ENCODE assay signal across 10 cellular contexts in genomic region chr11:93248602-93249001, GRCh38. TPM values are rescaled to one million over a fixed set of nuclear protein-coding genes. Genes with fewer than 3 reads are reported as not detected.
A peak's percentile ranks its signal among the peaks of the same experiment; 100 is the strongest.
DNase-seq lines count a peak whose midpoint lies in the region; ATAC-seq and TF ChIP-seq lines count a peak whose summit lies in the region.
"Had no signal": no experiment of that assay in that cellular context is flagged by ENCODE, and none has a peak within 500 bp of the region (broad histone marks: within the 10 kb centered on the region; RNA-seq: fewer than 3 reads in every experiment).

No MANE protein-coding gene starts in this region.

- no peak overlapping the region for H3K23ac ChIP-seq in IMR-90 (ENCODE audit: low read depth, low read length)

- H3K36me3 ChIP-seq in DND-41 (ENCODE audit: insufficient read depth, low read length) (no peaks in the 10 kb centered on the region), IMR-90 (ENCODE audit: control insufficient read depth, insufficient read depth, low read length) (no peaks in the 10 kb centered on the region), right lobe of liver (no peaks in the 10 kb centered on the region)
- H3K36me3 ChIP-seq: lower lobe of right lung had no signal

- H4K5ac ChIP-seq in IMR-90 (ENCODE audit: low read depth, low read length), result no peak overlapping the region

- H3K27ac ChIP-seq in DND-41 (ENCODE audit: low read length) (no peak overlapping the region), IMR-90 (ENCODE audit: insufficient read depth, low read length) (no peak overlapping the region), VCaP (no peak overlapping the region), right lobe of liver (no peak overlapping the region)
- H3K27ac ChIP-seq: lower lobe of right lung had no signal

- CTCF ChIA-PET in IMR-90 (lab: Yijun Ruan, JAX), result interaction anchor here (0.6 to 1.6 kb wide), 3 partner anchors 14 to 423 kb away, joined by 3 to 5 read pairs (median 3); no protein-coding TSS in a partner anchor

- no peaks in the 10 kb centered on the region for H3K9me1 ChIP-seq in IMR-90 (ENCODE audit: insufficient read depth, low read length)

- peak; percentile 37 for TF ChIP-seq CTCF in DND-41 (IDR thresholded peaks at IDR 0.05; ENCODE audit: borderline replicate concordance, extremely low read depth, low read length, poor library complexity, severe bottlenecking)
- TF ChIP-seq CTCF in IMR-90 (conservative IDR thresholded peaks at IDR 0.05; ENCODE audit: low read depth, low read length), result peak; percentile 37
- peak; percentile 46 for TF ChIP-seq CTCF in VCaP (conservative IDR thresholded peaks at IDR 0.05)
- peak in 3 of 4 donors; percentile 29 to 36 (median 32) for TF ChIP-seq CTCF in right lobe of liver (IDR thresholded peaks at IDR 0.05)

- no peak overlapping the region for H2AK5ac ChIP-seq in IMR-90 (ENCODE audit: low read depth, low read length)

- no peak overlapping the region for H2BK120ac ChIP-seq in IMR-90 (ENCODE audit: low read depth, low read length)

- no peak overlapping the region for H4K8ac ChIP-seq in IMR-90 (ENCODE audit: low read depth in 2 of 2, low read length in 2 of 2)

- H2AK9ac ChIP-seq in IMR-90 (replicated peaks; ENCODE audit: low read depth, low read length, poor library complexity), result no peak overlapping the region

- no peak overlapping the region for H2BK20ac ChIP-seq in IMR-90 (ENCODE audit: low read depth, low read length)

- no peak overlapping the region for H3K56ac ChIP-seq in IMR-90 (ENCODE audit: extremely low read depth, insufficient read depth, low read length)

- no peak for TF ChIP-seq RAD21 in IMR-90 (IDR thresholded peaks at IDR 0.05; ENCODE audit: low read length)

- no peaks in the 10 kb centered on the region for H3K79me2 ChIP-seq in DND-41 (ENCODE audit: insufficient read depth, low read length)

- H3K4me2 ChIP-seq in DND-41 (ENCODE audit: insufficient read depth, low read length), result no peak overlapping the region
- no peak overlapping the region for H3K4me2 ChIP-seq in IMR-90 (ENCODE audit: low read depth, low read length)

- H2AFZ ChIP-seq in DND-41 (ENCODE audit: low read depth, low read length) (no peak overlapping the region), IMR-90 (replicated peaks; ENCODE audit: low read length, poor library complexity) (no peak overlapping the region)

- no peaks in the 10 kb centered on the region for H3K79me1 ChIP-seq in IMR-90 (ENCODE audit: low read depth in 1 of 2, low read length in 2 of 2)

- WGBS in IMR-90 (ENCODE audit: extremely low coverage in 2 of 2, insufficient read length in 1 of 2), 2 experiments, result no CpG with 5 or more reads among the region's 1 CpG
- 33% methylated on average over 1 of the region's 1 CpG for WGBS in right lobe of liver (ENCODE audit: insufficient coverage, low coverage, low lambda C conversion rate, missing lambda C conversion rate)

- intact Hi-C loops in IMR-90 (cut with micrococcal nuclease) (no loop called here), right lobe of liver (cut with DNase I) (no loop called here)

- no peak overlapping the region for H3K9ac ChIP-seq in DND-41 (ENCODE audit: low read depth, low read length)
- H3K9ac ChIP-seq in IMR-90 (ENCODE audit: low read depth, low read length), result no peak overlapping the region

- in situ Hi-C loops in IMR-90 (cut with MboI; ENCODE audit: low sequenced_read_pairs), result no loop called here

- H3K4me3 ChIP-seq in DND-41 (ENCODE audit: low read depth in 1 of 2, low read length in 2 of 2), result no peak overlapping the region
- no peak overlapping the region for H3K4me3 ChIP-seq in IMR-90 (ENCODE audit: insufficient read depth, low read depth, low read length)
- H3K4me3 ChIP-seq in right lobe of liver, result no peak overlapping the region
- H3K4me3 ChIP-seq: lower lobe of right lung had no signal

- POLR2A ChIA-PET in IMR-90 (lab: Charles Lee; ENCODE audit: unreplicated experiment), result no interaction called here

- no peak overlapping the region for H3K4ac ChIP-seq in IMR-90 (ENCODE audit: low read depth, low read length)

- H3K4me1 ChIP-seq in DND-41 (ENCODE audit: insufficient read depth, low read length), result no peaks in the 10 kb centered on the region
- no peaks in the 10 kb centered on the region for H3K4me1 ChIP-seq in IMR-90 (ENCODE audit: control insufficient read depth, insufficient read depth, low read length)
- H3K4me1 ChIP-seq in right lobe of liver, result no peaks in the 10 kb centered on the region
- H3K4me1 ChIP-seq: lower lobe of right lung had no signal

- BruUV-seq in IMR-90 (replicated peaks; lab: Mats Ljungman, UMichigan), result no TSS peak

- ATAC-seq in DND-41 (ENCODE audit: insufficient read depth, low read depth), result no peak
- ATAC-seq in IMR-90 (ENCODE audit: low read depth), result no peak; the same call in 1 of the 2 replicates
- peak in 1 of 4 donors; percentile 28 for ATAC-seq in right lobe of liver
- no peak for ATAC-seq in GM18861 (IDR thresholded peaks at IDR 0.05; ENCODE audit: unreplicated experiment)
- no peak for ATAC-seq in HG03571 (IDR thresholded peaks at IDR 0.05; ENCODE audit: unreplicated experiment)
- ATAC-seq in HG02885 (IDR thresholded peaks at IDR 0.05; ENCODE audit: poor library complexity, unreplicated experiment), result no peak
- ATAC-seq: lower lobe of right lung had no signal

- H3K14ac ChIP-seq in IMR-90 (replicated peaks; ENCODE audit: low read depth, low read length), result no peak overlapping the region

- no peak for DNase-seq in DND-41
- DNase-seq in IMR-90, result peak; percentile 26
- DNase-seq in right lobe of liver, result no peak
- no peak for DNase-seq in NCI-H187 treated with DMSO at 0.1 percent for 48 hours (lab: John Stamatoyannopoulos, UW)
- DNase-seq: lower lobe of right lung, T-helper 1 cell had no signal

- H3K27me3 ChIP-seq in DND-41 (ENCODE audit: insufficient read depth, low read length, poor library complexity), result no peaks in the 10 kb centered on the region
- peaks cover 2% of the 10 kb centered on the region for H3K27me3 ChIP-seq in IMR-90 (ENCODE audit: control insufficient read depth, insufficient read depth, low read length)
- H3K27me3 ChIP-seq in right lobe of liver, result no peaks in the 10 kb centered on the region

- no peaks in the 10 kb centered on the region for H3K9me3 ChIP-seq in DND-41 (ENCODE audit: insufficient read depth, low read length, severe bottlenecking)
- no peaks in the 10 kb centered on the region for H3K9me3 ChIP-seq in IMR-90 (ENCODE audit: control insufficient read depth, insufficient read depth, low read length)
- H3K9me3 ChIP-seq in right lobe of liver, result no peaks in the 10 kb centered on the region
- H3K9me3 ChIP-seq: lower lobe of right lung had no signal

- TF ChIP-seq POLR2A in IMR-90 (IDR thresholded peaks at IDR 0.05; ENCODE audit: low read depth, low read length), result no peak
- no peak for TF ChIP-seq POLR2A in right lobe of liver (IDR thresholded peaks at IDR 0.05)

- dilution Hi-C loops in IMR-90 (cut with HindIII; ENCODE audit: low sequenced_read_pairs, unreplicated experiment), result no loop called here

- H2BK15ac ChIP-seq in IMR-90 (ENCODE audit: low read depth, low read length), result no peak overlapping the region

- H4K91ac ChIP-seq in IMR-90 (ENCODE audit: insufficient read depth, low read depth, low read length), result no peak overlapping the region

- H4K20me1 ChIP-seq in DND-41 (ENCODE audit: insufficient read depth, low read length) (no peaks in the 10 kb centered on the region), IMR-90 (ENCODE audit: insufficient read depth, low read length) (no peaks in the 10 kb centered on the region)

- no peak overlapping the region for H2BK5ac ChIP-seq in IMR-90 (ENCODE audit: low read depth, low read length, poor library complexity, severe bottlenecking)

- no peak overlapping the region for H3K18ac ChIP-seq in IMR-90 (ENCODE audit: low read depth, low read length)

TF ChIP-seq in IMR-90, 13 proteins besides CTCF, POLR2A, EP300 and RAD21:
- TF ChIP-seq CHD1 (IDR thresholded peaks at IDR 0.05; ENCODE audit: low read depth, low read length), result no peak
- no peak for TF ChIP-seq SMC3 (IDR thresholded peaks at IDR 0.05; ENCODE audit: low read depth, low read length)
- no peak for TF ChIP-seq BHLHE40 (IDR thresholded peaks at IDR 0.05; ENCODE audit: low read depth, low read length)
- TF ChIP-seq FOS (IDR thresholded peaks at IDR 0.05; ENCODE audit: low read depth, low read length), result no peak
- TF ChIP-seq ELK1 (IDR thresholded peaks at IDR 0.05; ENCODE audit: borderline replicate concordance, low read depth, low read length), result no peak

RNA-seq across cellular contexts. Expression of gene SLC36A4, which starts 50.8 kb away (rescaled TPM):
- 13.1 and 23.6 TPM in 2 replicates for total RNA-seq in IMR-90 (2012; rRNA removed)
- 6.2 and 9.2 TPM in 2 replicates for polyA plus RNA-seq in IMR-90 (2012; rRNA removed)
- polyA plus RNA-seq in IMR-90 (2012; cell fraction: cytosol; rRNA removed), result 3.5 and 4.7 TPM in 2 replicates
- polyA plus RNA-seq in IMR-90 (2012; cell fraction: nucleus; rRNA removed; ENCODE audit: low replicate concordance), result 2.2 and 7.3 TPM in 2 replicates
- total RNA-seq in right lobe of liver, result 10 to 100 TPM in 1 of 6 experiments, 1 to 10 TPM in 5; 3.2 to 10.7 (median 6.5) TPM
